In the genomic region with DNA sequence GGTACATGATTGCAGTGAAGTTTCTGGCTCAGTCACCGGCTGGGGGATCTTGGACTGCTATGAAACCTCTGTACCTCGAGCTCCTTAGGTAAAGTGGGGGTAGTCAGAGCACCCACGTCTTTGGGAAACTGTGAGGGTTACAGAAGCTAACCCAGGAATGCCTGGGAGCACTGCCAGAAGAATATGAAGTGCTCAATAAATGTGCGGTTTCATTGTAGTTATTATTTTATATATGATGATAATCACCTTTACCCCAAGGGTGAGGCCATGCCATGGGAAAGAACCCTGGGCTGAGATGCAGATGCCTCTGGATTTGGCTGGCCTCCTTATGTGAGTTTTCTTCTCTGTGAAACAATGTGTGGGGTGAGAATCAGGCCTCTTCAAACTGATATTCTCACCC, we compare ENCODE assay signal across 27 cellular contexts. TPM values are rescaled to one million over a fixed set of nuclear protein-coding genes. Genes with fewer than 3 reads are reported as not detected.
DNase-seq lines count a peak whose midpoint lies in the region; ATAC-seq and TF ChIP-seq lines count a peak whose summit lies in the region.
"Had no signal": no experiment of that assay in that cellular context is flagged by ENCODE, and none has a peak within 500 bp of the region (broad histone marks: within the 10 kb centered on the region; RNA-seq: fewer than 3 reads in every experiment).

No MANE protein-coding gene starts in this region.

- H3K27me3 ChIP-seq in adipocyte (replicated peaks; ENCODE audit: control insufficient read depth, insufficient read depth, low read length) (no peaks in the 10 kb centered on the region), sigmoid colon (peaks cover 5 to 26% (median 10%) of the 10 kb centered on the region in 3 donors)

- H3K27ac ChIP-seq in sigmoid colon, result peak overlapping the region in 3 of 4 donors; percentile 81 to 82 (median 81)
- H3K27ac ChIP-seq: cardiac muscle cell, esophagus muscularis mucosa, neural progenitor cell, VCaP had no signal

- intact Hi-C loops in sigmoid colon (cut with DNase I), result loop anchor here (5.0 to 10.0 kb wide), 2 partner anchors 262 to 320 kb away; no protein-coding TSS in a partner anchor

- no peak for ATAC-seq in GM18870 (IDR thresholded peaks at IDR 0.05; ENCODE audit: unreplicated experiment)
- ATAC-seq: activated T-cell treated with anti-CD3 and anti-CD28 coated beads, Interleukin-2, amount 50 U/mL, for 72 hours; stimulated activated memory B cell treated with anti-CD40 and anti-IgM and Interleukin-4, amounts not matched to agents 10 μg/mL and 1 μg/mL and 100 μg/mL, for 72 hours; T-helper 17 cell had no signal

- 10 to 27% methylated on average over 4 of the region's 4 CpGs for WGBS in sigmoid colon, 2 donors

- no peak for TF ChIP-seq CTCF in AG10803 (conservative IDR thresholded peaks at IDR 0.05; ENCODE audit: low read length)
- TF ChIP-seq CTCF in sigmoid colon (IDR thresholded peaks at IDR 0.05), result no peak

- TF ChIP-seq POLR2A in sigmoid colon (IDR thresholded peaks at IDR 0.05), result no peak

- peak; percentile 22 for DNase-seq in AG10803 (ENCODE audit: low read depth)
- peak; percentile 35 for DNase-seq in adipocyte (ENCODE audit: low read depth)
- peak; percentile 24 for DNase-seq in iris pigment epithelial cell (ENCODE audit: low read depth)
- DNase-seq in sigmoid colon, result no peak
- DNase-seq in ACHN, result no peak
- no peak for DNase-seq in mesenteric fat pad (ENCODE audit: low spot score)
- DNase-seq in stimulated activated CD4-positive, alpha-beta T cell treated with anti-CD3 and anti-CD28 coated beads, Interleukin-2, amount 100 ng/mL, for 48 hours, result no peak
- DNase-seq: activated CD4-positive, alpha-beta memory T cell treated with anti-CD3 and anti-CD28 coated beads, Interleukin-2, amount 10 ng/mL, durations not matched to agents 7 days and 5 days; activated naive CD8-positive, alpha-beta T cell treated with anti-CD3 and anti-CD28 coated beads for 36 hours; activated T-cell treated with anti-CD3 and anti-CD28 coated beads, Interleukin-2, amount 50 U/mL, for 72 hours; H9; head of caudate nucleus; KG1; mesendoderm; NCI-H1092; NCI-H2081; NCI-H524; SHP77 treated with DMSO at 0.1 percent for 48 hours; stimulated activated CD4-positive, alpha-beta T cell treated with anti-CD3 and anti-CD28 coated beads, Interleukin-15, amount 100 ng/mL, for 24 hours; T-helper 17 cell; transverse colon had no signal

- H3K9me3 ChIP-seq in adipocyte (ENCODE audit: control insufficient read depth, low read length), result peaks cover 12% of the 10 kb centered on the region
- H3K9me3 ChIP-seq in sigmoid colon, result peaks cover 0 to 4% (median 0%) of the 10 kb centered on the region in 4 donors
- H3K9me3 ChIP-seq: transverse colon had no signal

- in situ Hi-C loops in ACHN (cut with HindIII; ENCODE audit: low pct_ligation_motif_present, low pct_unique_long_range_greater_than_20kb, low sequenced_read_pairs), result no loop called here

- peaks cover 13% of the 10 kb centered on the region for H3K4me1 ChIP-seq in adipocyte (ENCODE audit: control insufficient read depth, insufficient read depth, low read length)
- peaks cover 0 to 47% (median 28%) of the 10 kb centered on the region in 4 donors for H3K4me1 ChIP-seq in sigmoid colon

- H3K36me3 ChIP-seq in adipocyte (ENCODE audit: control insufficient read depth, insufficient read depth, low read length, severe bottlenecking) (peaks cover 14% of the 10 kb centered on the region), sigmoid colon (no peaks in the 10 kb centered on the region)
- H3K36me3 ChIP-seq: cardiac muscle cell, esophagus muscularis mucosa, neural progenitor cell, transverse colon had no signal

- peak overlapping the region; percentile 94 for H3K9ac ChIP-seq in adipocyte (ENCODE audit: low read length)
- H3K9ac ChIP-seq: neural progenitor cell had no signal

- H3K4me3 ChIP-seq in AG10803 (ENCODE audit: low read length), result no peak overlapping the region
- peak overlapping the region; percentile 90 for H3K4me3 ChIP-seq in adipocyte (ENCODE audit: low read length)
- H3K4me3 ChIP-seq in sigmoid colon, result peak overlapping the region in 3 of 4 donors; percentile 56 to 68 (median 62)
- H3K4me3 ChIP-seq: cardiac muscle cell had no signal

- TF ChIP-seq EP300 in sigmoid colon (IDR thresholded peaks at IDR 0.05), result no peak

RNA-seq across cellular contexts. Expression of a gene that starts 3.7 kb away (rescaled TPM):
- total RNA-seq in sigmoid colon, result 10 to 100 TPM in 2 of 4 donors, 1 to 10 TPM in 2; 5.0 to 17.6 (median 9.3) TPM
- 1 to 10 TPM in 2 of 3 donors, under 1 TPM in 1; 0.23 to 3.0 (median 1.2) TPM for polyA plus RNA-seq in sigmoid colon
- total RNA-seq in mesenteric fat pad, result 43.3 TPM
- total RNA-seq: activated CD4-positive, alpha-beta memory T cell treated with anti-CD3 and anti-CD28 coated beads, Interleukin-2, amount 10 ng/mL, durations not matched to agents 7 days and 5 days; activated naive CD8-positive, alpha-beta T cell treated with anti-CD3 and anti-CD28 coated beads for 36 hours; H9 had no signal

Comparison
In these comparisons a context has a peak if more than half of its experiments do, and no peak if none do; other contexts are left out.
1. DNase-seq: peak in AG10803 (single experiment), adipocyte (single experiment) and iris pigment epithelial cell (single experiment); none in sigmoid colon (single experiment), ACHN (single experiment), mesenteric fat pad (single experiment) and stimulated activated CD4-positive, alpha-beta T cell treated with anti-CD3 and anti-CD28 coated beads, Interleukin-2, amount 100 ng/mL, for 48 hours (0 of 2).